In the genomic region with DNA sequence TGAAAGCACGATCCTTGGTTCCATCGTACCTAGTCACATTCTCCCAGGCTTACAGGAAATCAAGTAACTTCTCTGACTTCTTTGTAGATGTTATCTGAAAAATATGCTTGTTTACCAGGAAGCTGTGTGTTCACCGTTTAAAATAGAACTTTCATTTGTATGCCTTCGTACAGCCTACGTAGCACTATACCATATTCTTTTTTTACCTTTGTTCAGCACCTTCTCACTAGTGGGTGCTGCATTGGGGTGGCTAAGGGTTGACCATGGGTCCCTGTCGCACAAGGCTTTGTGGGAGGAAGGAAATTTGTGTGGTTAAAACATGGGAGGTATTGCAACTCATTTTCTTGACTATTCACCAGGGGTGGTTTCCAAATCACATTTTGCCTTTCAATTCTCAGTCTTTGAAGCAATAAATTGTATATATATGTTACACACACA, we compare ENCODE assay signal across 8 cellular contexts. TPM values are rescaled to one million over a fixed set of nuclear protein-coding genes. Genes with fewer than 3 reads are reported as not detected.
A peak's percentile ranks its signal among the peaks of the same experiment; 100 is the strongest.
DNase-seq lines count a peak whose midpoint lies in the region; ATAC-seq and TF ChIP-seq lines count a peak whose summit lies in the region.

No MANE protein-coding gene starts in this region.

- WGBS in stomach, 5 donors: 56 to 67% (median 63%) methylated on average over 6 of the region's 6 CpGs
- 54% methylated on average over 6 of the region's 6 CpGs for WGBS in prostate gland

- ATAC-seq in GM19438 (IDR thresholded peaks at IDR 0.05; ENCODE audit: low read depth, unreplicated experiment) (peak; percentile 84), HG03342 (IDR thresholded peaks at IDR 0.05; ENCODE audit: unreplicated experiment) (peak; percentile 74)

- no peak overlapping the region for H3K4me3 ChIP-seq in stomach
- H3K4me3 ChIP-seq in prostate gland: no peak overlapping the region

- peaks cover 0 to under 1% (median 0%) of the 10 kb centered on the region in 4 donors for H3K4me1 ChIP-seq in stomach
- peaks cover 5% of the 10 kb centered on the region for H3K4me1 ChIP-seq in prostate gland (replicated peaks)

- no peaks in the 10 kb centered on the region for H3K27me3 ChIP-seq in stomach
- no peaks in the 10 kb centered on the region for H3K27me3 ChIP-seq in prostate gland (replicated peaks; ENCODE audit: insufficient read depth)

- H3K27ac ChIP-seq in stomach (peak overlapping the region in 1 of 5 donors; percentile 24), prostate gland (peak overlapping the region in 1 of 2 donors; percentile 60)

- peak; percentile 23 to 38 for DNase-seq in activated T-helper 1 cell treated with anti-CD3 and anti-CD28 coated beads, Interleukin-2, amount 50 U/mL, for 16 hours (ENCODE audit: low read depth in 1 of 2, low spot score in 1 of 2)
- peak; percentile 30 to 41 for DNase-seq in stimulated activated CD8-positive, alpha-beta memory T cell treated with anti-CD3 and anti-CD28 coated beads, Interleukin-15, amount 100 ng/mL, for 48 hours (ENCODE audit: low read depth in 2 of 2)
- DNase-seq in NCI-H2081 (lab: John Stamatoyannopoulos, UW) (no peak), stomach (no peak), AG08395 (ENCODE audit: low spot score) (no peak), prostate gland (ENCODE audit: low spot score) (no peak)

- TF ChIP-seq CTCF in stomach (IDR thresholded peaks at IDR 0.05) (no peak), prostate gland (IDR thresholded peaks at IDR 0.05) (no peak)

- TF ChIP-seq EP300 in stomach (IDR thresholded peaks at IDR 0.05): no peak

- H3K9me3 ChIP-seq in stomach (no peaks in the 10 kb centered on the region), prostate gland (no peaks in the 10 kb centered on the region)

- H3K36me3 ChIP-seq in stomach (peaks cover 0 to 50% (median 37%) of the 10 kb centered on the region in 4 donors), prostate gland (no peaks in the 10 kb centered on the region)

- TF ChIP-seq POLR2A in stomach (IDR thresholded peaks at IDR 0.05): no peak
- no peak for TF ChIP-seq POLR2A in prostate gland (IDR thresholded peaks at IDR 0.05)

- intact Hi-C loops in stomach (cut with DNase I; ENCODE audit: low total_unique reads) (no loop called here), prostate gland (cut with DNase I) (no loop called here)

RNA-seq across cellular contexts. Expression of gene MALT1, which starts 16.6 kb away (rescaled TPM):
- total RNA-seq in stomach (10 to 100 TPM; 12.9 to 85.7 (median 38.9) TPM), prostate gland (10 to 100 TPM; 41.1 to 51.6 TPM)
- polyA plus RNA-seq in stomach: 1 to 10 TPM; 4.9 to 7.1 (median 6.1) TPM

RNA-seq across cellular contexts. Expression of gene ALPK2, which starts 59.0 kb away (rescaled TPM):
- total RNA-seq in stomach: 10 to 100 TPM in 3 of 5 donors, 1 to 10 TPM in 1, not detected in 1; 3.5 to 28.6 (median 17.4) TPM
- under 1 TPM in 2 of 3 donors, not detected in 1; 0.19 to 0.33 TPM for polyA plus RNA-seq in stomach
- total RNA-seq in prostate gland: under 1 TPM; 0.09 to 0.34 TPM

Comparison
In these comparisons a context has a peak if more than half of its experiments do, and no peak if none do; other contexts are left out.
1. DNase-seq: peak in activated T-helper 1 cell treated with anti-CD3 and anti-CD28 coated beads, Interleukin-2, amount 50 U/mL, for 16 hours (2 of 2) and stimulated activated CD8-positive, alpha-beta memory T cell treated with anti-CD3 and anti-CD28 coated beads, Interleukin-15, amount 100 ng/mL, for 48 hours (2 of 2); none in NCI-H2081 (0 of 2), stomach (single experiment), AG08395 (single experiment) and prostate gland (single experiment).